In the genomic region with DNA sequence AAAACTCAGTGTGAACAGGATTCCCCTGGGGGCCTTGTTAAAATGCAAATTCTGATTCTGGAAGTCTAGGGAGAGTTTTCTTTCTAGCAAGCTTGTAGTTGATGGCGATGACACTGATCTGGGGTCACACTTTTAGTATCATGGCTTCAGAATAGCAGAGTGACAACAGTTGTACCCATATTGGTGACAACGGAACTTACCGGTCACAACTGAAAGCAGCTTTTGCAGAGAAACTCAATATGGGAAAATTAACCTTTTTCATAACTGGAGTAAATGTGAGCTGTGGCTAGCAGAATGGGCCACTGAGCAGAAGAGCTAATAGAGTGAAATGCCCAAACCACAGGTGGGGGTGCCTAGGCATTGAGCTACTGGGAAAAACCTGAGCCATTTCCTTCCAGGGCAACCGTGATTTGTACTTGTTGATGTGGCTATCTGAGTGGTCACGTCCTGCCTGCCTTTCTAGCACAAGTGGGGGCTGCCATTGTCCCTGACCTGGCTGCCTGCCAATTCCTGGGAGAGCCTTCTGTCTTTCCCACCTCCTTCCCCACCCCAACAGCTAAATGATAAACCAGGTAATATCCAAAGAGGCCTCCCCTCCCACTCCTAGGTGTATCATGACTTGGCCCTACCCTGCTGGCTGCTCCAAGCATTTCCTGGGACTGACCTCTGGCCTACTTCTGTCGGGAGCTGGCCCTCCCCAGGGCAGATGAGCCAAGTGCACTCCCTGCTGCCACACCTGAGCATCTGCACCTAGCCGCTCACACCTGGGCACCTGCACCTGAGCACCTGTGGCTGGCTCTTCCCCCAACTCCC, we compare ENCODE assay signal across 11 cellular contexts. TPM values are rescaled to one million over a fixed set of nuclear protein-coding genes. Genes with fewer than 3 reads are reported as not detected.
DNase-seq lines count a peak whose midpoint lies in the region; ATAC-seq and TF ChIP-seq lines count a peak whose summit lies in the region.
"Had no signal": no experiment of that assay in that cellular context is flagged by ENCODE, and none has a peak within 500 bp of the region (broad histone marks: within the 10 kb centered on the region; RNA-seq: fewer than 3 reads in every experiment).

No MANE protein-coding gene starts in this region.

- ATAC-seq in GM19395 (IDR thresholded peaks at IDR 0.05; ENCODE audit: unreplicated experiment) (peak; percentile 56), HG03342 (IDR thresholded peaks at IDR 0.05; ENCODE audit: unreplicated experiment) (peak; percentile 41)

- H3K4me1 Mint-ChIP-seq in endodermal cell: peaks cover 26% of the 10 kb centered on the region

- TF ChIP-seq CTCF in GM06990 (IDR thresholded peaks at IDR 0.05; ENCODE audit: insufficient read depth, low read length, poor library complexity, severe bottlenecking) (no peak), endodermal cell (conservative IDR thresholded peaks at IDR 0.05) (peak; percentile 78), uterus (IDR thresholded peaks at IDR 0.05) (no peak)

- no peak overlapping the region for H3K4me3 Mint-ChIP-seq in endodermal cell

- DNase-seq in GM06990 (ENCODE audit: extremely low read depth, insufficient read length) (peak; percentile 24), endodermal cell (peak; percentile 86), uterus (no peak), nucleus accumbens (lab: John Stamatoyannopoulos, UW) (no peak), midbrain (lab: John Stamatoyannopoulos, UW) (no peak), NAMALWA (ENCODE audit: low spot score) (no peak)
- DNase-seq: GM23248, NCI-H1694 had no signal

- H3K9ac ChIP-seq in endodermal cell (ENCODE audit: extremely low read depth, low read length, poor library complexity, severe bottlenecking): no peak overlapping the region
- H3K9ac ChIP-seq: BLaER1 treated with 17β-estradiol and CSF1 and Interleukin-3, amounts not matched to agents 10 nM and 100 nM; GM23248 had no signal

- H3K27ac Mint-ChIP-seq in endodermal cell: peak overlapping the region; percentile 77

- 76 to 86% methylated on average over 5 to 7 of the region's 7 CpGs for WGBS in endodermal cell (ENCODE audit: insufficient coverage in 1 of 2, insufficient read length in 1 of 2), 2 experiments

- H3K9me3 ChIP-seq in endodermal cell (ENCODE audit: control insufficient read depth, low read length): no peaks in the 10 kb centered on the region
- no peaks in the 10 kb centered on the region for H3K9me3 ChIP-seq in uterus

- H3K27me3 ChIP-seq in GM06990 (replicated peaks; ENCODE audit: control insufficient read depth, insufficient read depth, low read length) (no peaks in the 10 kb centered on the region), endodermal cell (ENCODE audit: control insufficient read depth, insufficient read depth, low read length, poor library complexity, severe bottlenecking) (no peaks in the 10 kb centered on the region), uterus (no peaks in the 10 kb centered on the region)
- H3K27me3 ChIP-seq: BLaER1 treated with 17β-estradiol and CSF1 and Interleukin-3, amounts not matched to agents 10 nM and 100 nM had no signal

- H3K27ac ChIP-seq in endodermal cell (ENCODE audit: low read depth, low read length) (peak overlapping the region; percentile 32), uterus (no peak overlapping the region)
- H3K27ac ChIP-seq: BLaER1 treated with 17β-estradiol and CSF1 and Interleukin-3, amounts not matched to agents 10 nM and 100 nM; GM23248 had no signal

- no peaks in the 10 kb centered on the region for H3K9me3 Mint-ChIP-seq in endodermal cell

- H3K36me3 ChIP-seq in GM06990 (ENCODE audit: control insufficient read depth, insufficient read depth, low read length) (no peaks in the 10 kb centered on the region), endodermal cell (ENCODE audit: control insufficient read depth, insufficient read depth, low read length) (no peaks in the 10 kb centered on the region), uterus (no peaks in the 10 kb centered on the region)
- H3K36me3 ChIP-seq: BLaER1 treated with 17β-estradiol and CSF1 and Interleukin-3, amounts not matched to agents 10 nM and 100 nM had no signal

- H3K27me3 Mint-ChIP-seq in endodermal cell (ENCODE audit: insufficient read depth): no peaks in the 10 kb centered on the region

- H3K4me3 ChIP-seq in GM06990 (replicated peaks; ENCODE audit: low read depth, low read length) (no peak overlapping the region), endodermal cell (ENCODE audit: low read length) (no peak overlapping the region), uterus (no peak overlapping the region)
- H3K4me3 ChIP-seq: BLaER1 treated with 17β-estradiol and CSF1 and Interleukin-3, amounts not matched to agents 10 nM and 100 nM; GM23248 had no signal

- H3K4me1 ChIP-seq in endodermal cell (ENCODE audit: control insufficient read depth, insufficient read depth, low read length) (no peaks in the 10 kb centered on the region), uterus (no peaks in the 10 kb centered on the region)
- H3K4me1 ChIP-seq: BLaER1 treated with 17β-estradiol and CSF1 and Interleukin-3, amounts not matched to agents 10 nM and 100 nM had no signal

- intact Hi-C loops in uterus (cut with DNase I; ENCODE audit: low total_unique reads): no loop called here

- TF ChIP-seq POLR2A in uterus (IDR thresholded peaks at IDR 0.05): no peak

- H3K36me3 Mint-ChIP-seq in endodermal cell (ENCODE audit: low read depth): no peaks in the 10 kb centered on the region

RNA-seq across cellular contexts. Expression of gene SLC10A2, which starts 1.7 kb away (rescaled TPM):
- total RNA-seq in endodermal cell (not detected), uterus (not detected)
- not detected for polyA plus RNA-seq in endodermal cell (2013, experiment 1 of 2)
- polyA plus RNA-seq in endodermal cell (2013, experiment 2 of 2): not detected
- total RNA-seq: GM23248 had no signal
- polyA plus RNA-seq: GM23248 had no signal

Comparison
In these comparisons a context has a peak if more than half of its experiments do, and no peak if none do; other contexts are left out.
1. DNase-seq: peak in GM06990 (single experiment) and endodermal cell (single experiment); none in uterus (0 of 2), nucleus accumbens (0 of 56), midbrain (single experiment) and NAMALWA (single experiment).